2 cellular contexts compared by ENCODE assay signal in the genomic region with DNA sequence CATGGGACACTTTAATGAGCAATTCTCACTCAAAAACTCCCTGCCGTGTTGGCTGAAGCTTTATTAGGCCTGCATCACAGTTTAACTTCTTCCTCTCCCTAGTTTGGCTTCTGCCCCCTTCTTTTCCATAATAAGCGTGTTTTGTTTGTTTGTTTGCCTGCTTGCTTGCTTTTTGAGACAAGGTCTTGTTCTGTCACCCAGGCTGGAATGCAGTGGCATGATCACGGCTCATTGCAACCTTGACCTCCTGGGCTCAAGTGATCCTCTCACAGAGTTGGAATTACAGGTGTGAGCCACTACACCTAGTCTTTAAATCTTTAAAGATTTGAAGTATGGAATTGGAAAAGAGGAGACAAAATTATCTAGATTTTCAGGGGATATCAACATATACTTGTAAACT.
TF ChIP-seq lines count a peak whose summit lies in the region.

No MANE protein-coding gene starts in this region.

TF ChIP-seq in A549, 52 proteins besides CTCF, POLR2A, EP300 and RAD21 (continued from another document):
- TF ChIP-seq NR3C1 (IDR thresholded peaks at IDR 0.05): no peak
- TF ChIP-seq MAZ (IDR thresholded peaks at IDR 0.05; ENCODE audit: borderline replicate concordance, low read depth, low read length): no peak
- TF ChIP-seq, protein P1, sequence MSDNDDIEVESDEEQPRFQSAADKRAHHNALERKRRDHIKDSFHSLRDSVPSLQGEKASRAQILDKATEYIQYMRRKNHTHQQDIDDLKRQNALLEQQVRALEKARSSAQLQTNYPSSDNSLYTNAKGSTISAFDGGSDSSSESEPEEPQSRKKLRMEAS (IDR thresholded peaks at IDR 0.05): no peak
- no peak for TF ChIP-seq RCOR1 (IDR thresholded peaks at IDR 0.05; ENCODE audit: low read depth, low read length)
- no peak for TF ChIP-seq PHF8 (IDR thresholded peaks at IDR 0.05; ENCODE audit: borderline replicate concordance, low read depth)
- TF ChIP-seq, protein P2, sequence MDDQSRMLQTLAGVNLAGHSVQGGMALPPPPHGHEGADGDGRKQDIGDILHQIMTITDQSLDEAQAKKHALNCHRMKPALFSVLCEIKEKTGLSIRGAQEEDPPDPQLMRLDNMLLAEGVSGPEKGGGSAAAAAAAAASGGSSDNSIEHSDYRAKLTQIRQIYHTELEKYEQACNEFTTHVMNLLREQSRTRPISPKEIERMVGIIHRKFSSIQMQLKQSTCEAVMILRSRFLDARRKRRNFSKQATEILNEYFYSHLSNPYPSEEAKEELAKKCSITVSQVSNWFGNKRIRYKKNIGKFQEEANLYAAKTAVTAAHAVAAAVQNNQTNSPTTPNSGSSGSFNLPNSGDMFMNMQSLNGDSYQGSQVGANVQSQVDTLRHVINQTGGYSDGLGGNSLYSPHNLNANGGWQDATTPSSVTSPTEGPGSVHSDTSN (IDR thresholded peaks at IDR 0.05): no peak
- no peak for TF ChIP-seq RNF2 (IDR thresholded peaks at IDR 0.05; ENCODE audit: borderline replicate concordance, low read depth)

TF ChIP-seq in GM23338, 12 proteins besides CTCF, POLR2A, EP300 and RAD21:
- TF ChIP-seq, protein P3, sequence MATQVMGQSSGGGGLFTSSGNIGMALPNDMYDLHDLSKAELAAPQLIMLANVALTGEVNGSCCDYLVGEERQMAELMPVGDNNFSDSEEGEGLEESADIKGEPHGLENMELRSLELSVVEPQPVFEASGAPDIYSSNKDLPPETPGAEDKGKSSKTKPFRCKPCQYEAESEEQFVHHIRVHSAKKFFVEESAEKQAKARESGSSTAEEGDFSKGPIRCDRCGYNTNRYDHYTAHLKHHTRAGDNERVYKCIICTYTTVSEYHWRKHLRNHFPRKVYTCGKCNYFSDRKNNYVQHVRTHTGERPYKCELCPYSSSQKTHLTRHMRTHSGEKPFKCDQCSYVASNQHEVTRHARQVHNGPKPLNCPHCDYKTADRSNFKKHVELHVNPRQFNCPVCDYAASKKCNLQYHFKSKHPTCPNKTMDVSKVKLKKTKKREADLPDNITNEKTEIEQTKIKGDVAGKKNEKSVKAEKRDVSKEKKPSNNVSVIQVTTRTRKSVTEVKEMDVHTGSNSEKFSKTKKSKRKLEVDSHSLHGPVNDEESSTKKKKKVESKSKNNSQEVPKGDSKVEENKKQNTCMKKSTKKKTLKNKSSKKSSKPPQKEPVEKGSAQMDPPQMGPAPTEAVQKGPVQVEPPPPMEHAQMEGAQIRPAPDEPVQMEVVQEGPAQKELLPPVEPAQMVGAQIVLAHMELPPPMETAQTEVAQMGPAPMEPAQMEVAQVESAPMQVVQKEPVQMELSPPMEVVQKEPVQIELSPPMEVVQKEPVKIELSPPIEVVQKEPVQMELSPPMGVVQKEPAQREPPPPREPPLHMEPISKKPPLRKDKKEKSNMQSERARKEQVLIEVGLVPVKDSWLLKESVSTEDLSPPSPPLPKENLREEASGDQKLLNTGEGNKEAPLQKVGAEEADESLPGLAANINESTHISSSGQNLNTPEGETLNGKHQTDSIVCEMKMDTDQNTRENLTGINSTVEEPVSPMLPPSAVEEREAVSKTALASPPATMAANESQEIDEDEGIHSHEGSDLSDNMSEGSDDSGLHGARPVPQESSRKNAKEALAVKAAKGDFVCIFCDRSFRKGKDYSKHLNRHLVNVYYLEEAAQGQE (IDR thresholded peaks at IDR 0.05; ENCODE audit: unreplicated experiment): no peak
- TF ChIP-seq NANOG (IDR thresholded peaks at IDR 0.05; ENCODE audit: borderline replicate concordance) (no peak), ZNF114 (CRISPR knock-in tag; IDR thresholded peaks at IDR 0.05) (no peak), EZH2phosphoT487 (IDR thresholded peaks at IDR 0.05; ENCODE audit: unreplicated experiment) (no peak), POLR2AphosphoS5 (IDR thresholded peaks at IDR 0.05; ENCODE audit: low read depth) (no peak), STAT1 (IDR thresholded peaks at IDR 0.05; ENCODE audit: unreplicated experiment) (no peak), JUNB (IDR thresholded peaks at IDR 0.05; ENCODE audit: unreplicated experiment) (no peak), CREB1 (CRISPR knock-in tag; IDR thresholded peaks at IDR 0.05; ENCODE audit: low read depth) (no peak), ZNF331 (CRISPR knock-in tag; IDR thresholded peaks at IDR 0.05; ENCODE audit: low read depth) (no peak), EZH2 (IDR thresholded peaks at IDR 0.05; ENCODE audit: low read depth, unreplicated experiment) (no peak)
- TF ChIP-seq, protein P4, sequence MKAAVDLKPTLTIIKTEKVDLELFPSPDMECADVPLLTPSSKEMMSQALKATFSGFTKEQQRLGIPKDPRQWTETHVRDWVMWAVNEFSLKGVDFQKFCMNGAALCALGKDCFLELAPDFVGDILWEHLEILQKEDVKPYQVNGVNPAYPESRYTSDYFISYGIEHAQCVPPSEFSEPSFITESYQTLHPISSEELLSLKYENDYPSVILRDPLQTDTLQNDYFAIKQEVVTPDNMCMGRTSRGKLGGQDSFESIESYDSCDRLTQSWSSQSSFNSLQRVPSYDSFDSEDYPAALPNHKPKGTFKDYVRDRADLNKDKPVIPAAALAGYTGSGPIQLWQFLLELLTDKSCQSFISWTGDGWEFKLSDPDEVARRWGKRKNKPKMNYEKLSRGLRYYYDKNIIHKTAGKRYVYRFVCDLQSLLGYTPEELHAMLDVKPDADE (IDR thresholded peaks at IDR 0.05): no peak
- TF ChIP-seq, protein P5, sequence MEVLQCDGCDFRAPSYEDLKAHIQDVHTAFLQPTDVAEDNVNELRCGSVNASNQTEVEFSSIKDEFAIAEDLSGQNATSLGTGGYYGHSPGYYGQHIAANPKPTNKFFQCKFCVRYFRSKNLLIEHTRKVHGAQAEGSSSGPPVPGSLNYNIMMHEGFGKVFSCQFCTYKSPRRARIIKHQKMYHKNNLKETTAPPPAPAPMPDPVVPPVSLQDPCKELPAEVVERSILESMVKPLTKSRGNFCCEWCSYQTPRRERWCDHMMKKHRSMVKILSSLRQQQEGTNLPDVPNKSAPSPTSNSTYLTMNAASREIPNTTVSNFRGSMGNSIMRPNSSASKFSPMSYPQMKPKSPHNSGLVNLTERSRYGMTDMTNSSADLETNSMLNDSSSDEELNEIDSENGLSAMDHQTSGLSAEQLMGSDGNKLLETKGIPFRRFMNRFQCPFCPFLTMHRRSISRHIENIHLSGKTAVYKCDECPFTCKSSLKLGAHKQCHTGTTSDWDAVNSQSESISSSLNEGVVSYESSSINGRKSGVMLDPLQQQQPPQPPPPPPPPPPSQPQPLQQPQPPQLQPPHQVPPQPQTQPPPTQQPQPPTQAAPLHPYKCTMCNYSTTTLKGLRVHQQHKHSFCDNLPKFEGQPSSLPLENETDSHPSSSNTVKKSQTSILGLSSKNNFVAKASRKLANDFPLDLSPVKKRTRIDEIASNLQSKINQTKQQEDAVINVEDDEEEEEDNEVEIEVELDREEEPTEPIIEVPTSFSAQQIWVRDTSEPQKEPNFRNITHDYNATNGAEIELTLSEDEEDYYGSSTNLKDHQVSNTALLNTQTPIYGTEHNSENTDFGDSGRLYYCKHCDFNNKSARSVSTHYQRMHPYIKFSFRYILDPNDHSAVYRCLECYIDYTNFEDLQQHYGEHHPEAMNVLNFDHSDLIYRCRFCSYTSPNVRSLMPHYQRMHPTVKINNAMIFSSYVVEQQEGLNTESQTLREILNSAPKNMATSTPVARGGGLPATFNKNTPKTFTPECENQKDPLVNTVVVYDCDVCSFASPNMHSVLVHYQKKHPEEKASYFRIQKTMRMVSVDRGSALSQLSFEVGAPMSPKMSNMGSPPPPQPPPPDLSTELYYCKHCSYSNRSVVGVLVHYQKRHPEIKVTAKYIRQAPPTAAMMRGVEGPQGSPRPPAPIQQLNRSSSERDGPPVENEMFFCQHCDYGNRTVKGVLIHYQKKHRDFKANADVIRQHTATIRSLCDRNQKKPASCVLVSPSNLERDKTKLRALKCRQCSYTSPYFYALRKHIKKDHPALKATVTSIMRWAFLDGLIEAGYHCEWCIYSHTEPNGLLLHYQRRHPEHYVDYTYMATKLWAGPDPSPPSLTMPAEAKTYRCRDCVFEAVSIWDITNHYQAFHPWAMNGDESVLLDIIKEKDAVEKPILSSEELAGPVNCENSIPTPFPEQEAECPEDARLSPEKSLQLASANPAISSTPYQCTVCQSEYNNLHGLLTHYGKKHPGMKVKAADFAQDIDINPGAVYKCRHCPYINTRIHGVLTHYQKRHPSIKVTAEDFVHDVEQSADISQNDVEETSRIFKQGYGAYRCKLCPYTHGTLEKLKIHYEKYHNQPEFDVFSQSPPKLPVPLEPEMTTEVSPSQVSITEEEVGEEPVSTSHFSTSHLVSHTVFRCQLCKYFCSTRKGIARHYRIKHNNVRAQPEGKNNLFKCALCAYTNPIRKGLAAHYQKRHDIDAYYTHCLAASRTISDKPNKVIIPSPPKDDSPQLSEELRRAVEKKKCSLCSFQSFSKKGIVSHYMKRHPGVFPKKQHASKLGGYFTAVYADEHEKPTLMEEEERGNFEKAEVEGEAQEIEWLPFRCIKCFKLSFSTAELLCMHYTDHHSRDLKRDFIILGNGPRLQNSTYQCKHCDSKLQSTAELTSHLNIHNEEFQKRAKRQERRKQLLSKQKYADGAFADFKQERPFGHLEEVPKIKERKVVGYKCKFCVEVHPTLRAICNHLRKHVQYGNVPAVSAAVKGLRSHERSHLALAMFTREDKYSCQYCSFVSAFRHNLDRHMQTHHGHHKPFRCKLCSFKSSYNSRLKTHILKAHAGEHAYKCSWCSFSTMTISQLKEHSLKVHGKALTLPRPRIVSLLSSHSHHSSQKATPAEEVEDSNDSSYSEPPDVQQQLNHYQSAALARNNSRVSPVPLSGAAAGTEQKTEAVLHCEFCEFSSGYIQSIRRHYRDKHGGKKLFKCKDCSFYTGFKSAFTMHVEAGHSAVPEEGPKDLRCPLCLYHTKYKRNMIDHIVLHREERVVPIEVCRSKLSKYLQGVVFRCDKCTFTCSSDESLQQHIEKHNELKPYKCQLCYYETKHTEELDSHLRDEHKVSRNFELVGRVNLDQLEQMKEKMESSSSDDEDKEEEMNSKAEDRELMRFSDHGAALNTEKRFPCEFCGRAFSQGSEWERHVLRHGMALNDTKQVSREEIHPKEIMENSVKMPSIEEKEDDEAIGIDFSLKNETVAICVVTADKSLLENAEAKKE (CRISPR knock-in tag; IDR thresholded peaks at IDR 0.05): no peak
